Comparison of ENCODE assay signal across 15 cellular contexts in the genomic region with DNA sequence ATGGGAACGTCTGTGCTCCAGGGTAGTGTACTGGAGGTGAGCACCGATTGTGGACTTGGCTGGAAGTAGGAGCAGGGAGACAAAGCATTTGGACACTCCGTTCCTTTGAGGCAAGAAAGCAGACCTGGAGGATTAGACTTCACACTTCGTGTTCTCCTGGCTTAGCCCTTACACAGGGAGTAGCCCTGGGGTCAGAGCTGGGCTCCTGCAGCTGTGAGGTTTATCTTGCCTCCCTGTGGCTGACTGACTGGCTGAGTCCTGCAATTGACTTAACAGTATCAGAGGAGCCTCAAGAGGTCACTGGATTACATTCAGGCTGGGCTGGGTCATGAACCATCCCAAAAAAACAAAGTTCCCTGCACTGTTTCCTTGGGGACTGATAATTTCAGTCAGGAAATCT. TPM values are rescaled to one million over a fixed set of nuclear protein-coding genes. Genes with fewer than 3 reads are reported as not detected.
DNase-seq lines count a peak whose midpoint lies in the region; ATAC-seq and TF ChIP-seq lines count a peak whose summit lies in the region.
"Had no signal": no experiment of that assay in that cellular context is flagged by ENCODE, and none has a peak within 500 bp of the region (broad histone marks: within the 10 kb centered on the region; RNA-seq: fewer than 3 reads in every experiment).

No MANE protein-coding gene starts in this region.

- peaks cover 60% of the 10 kb centered on the region for H3K79me1 ChIP-seq in mesenchymal stem cell (replicated peaks; ENCODE audit: low read length, poor library complexity, severe bottlenecking)

- H3K4me3 ChIP-seq in esophagus squamous epithelium: no peak overlapping the region
- H3K4me3 ChIP-seq in mesenchymal stem cell (ENCODE audit: insufficient read depth in 1 of 2, low read depth in 1 of 2, low read length in 2 of 2): no peak overlapping the region
- H3K4me3 ChIP-seq in tibial nerve: no peak overlapping the region
- H3K4me3 ChIP-seq in smooth muscle cell: no peak overlapping the region
- H3K4me3 ChIP-seq: gastroesophageal sphincter, ovary had no signal

- peaks cover 22 to 75% (median 52%) of the 10 kb centered on the region in 3 donors for H3K4me1 ChIP-seq in esophagus squamous epithelium
- peaks cover 12% of the 10 kb centered on the region for H3K4me1 ChIP-seq in mesenchymal stem cell (ENCODE audit: control insufficient read depth, insufficient read depth, low read depth, low read length)
- H3K4me1 ChIP-seq in tibial nerve: peaks cover 0 to 94% (median 46%) of the 10 kb centered on the region in 4 donors
- peaks cover 5% of the 10 kb centered on the region for H3K4me1 ChIP-seq in smooth muscle cell (ENCODE audit: low read depth)

- intact Hi-C loops in esophagus squamous epithelium (cut with DNase I): no loop called here

- H2BK120ac ChIP-seq in mesenchymal stem cell (ENCODE audit: low read depth, low read length): no peak overlapping the region

- no peak overlapping the region for H3K4ac ChIP-seq in mesenchymal stem cell (ENCODE audit: low read depth in 1 of 2, low read length in 2 of 2)

- no peak overlapping the region for H3K23ac ChIP-seq in mesenchymal stem cell (ENCODE audit: low read length in 2 of 2)

- H4K20me1 ChIP-seq in smooth muscle cell (ENCODE audit: low read depth): peaks cover 100% of the 10 kb centered on the region

- CTCF ChIA-PET in WTC11 (lab: Charles Lee): interaction anchor here (0.6 to 0.7 kb wide), 2 partner anchors 41 to 62 kb away, joined by 3 read pairs; no protein-coding TSS in a partner anchor

- DNase-seq in WTC11 (ENCODE audit: low spot score): no peak
- DNase-seq in esophagus squamous epithelium (lab: John Stamatoyannopoulos, UW): no peak
- DNase-seq in mesenchymal stem cell: no peak
- no peak for DNase-seq in tibial nerve (ENCODE audit: low spot score in 2 of 2)
- no peak for DNase-seq in retina
- no peak for DNase-seq in smooth muscle cell (lab: John Stamatoyannopoulos, UW; ENCODE audit: unreplicated experiment)
- DNase-seq: activated CD4-positive, alpha-beta memory T cell treated with anti-CD3 and anti-CD28 coated beads, Interleukin-2, amount 10 ng/mL, durations not matched to agents 7 days and 5 days; activated naive CD4-positive, alpha-beta T cell treated with anti-CD3 and anti-CD28 coated beads for 36 hours; NCI-H1105 treated with DMSO at 0.1 percent for 48 hours; NCI-H446 treated with DMSO at 0.1 percent for 48 hours; stimulated activated CD4-positive, alpha-beta T cell treated with anti-CD3 and anti-CD28 coated beads, Interleukin-4, amount 100 ng/mL, for 24 hours; stimulated activated naive CD8-positive, alpha-beta T cell treated with anti-CD3 and anti-CD28 coated beads, Interleukin-15, Interleukin-2, amounts not matched to agents 100 U/mL and 50 U/mL, for 24 hours had no signal

- H3K4me1 Mint-ChIP-seq in WTC11: no peaks in the 10 kb centered on the region

- no peaks in the 10 kb centered on the region for H3K9me3 Mint-ChIP-seq in WTC11
- H3K9me3 Mint-ChIP-seq: activated CD4-positive, alpha-beta memory T cell treated with anti-CD3 and anti-CD28 coated beads, Interleukin-2, amount 10 ng/mL, durations not matched to agents 7 days and 5 days; activated naive CD4-positive, alpha-beta T cell treated with anti-CD3 and anti-CD28 coated beads for 36 hours had no signal

- H3K4me2 ChIP-seq in mesenchymal stem cell (ENCODE audit: low read length, poor library complexity, severe bottlenecking): no peak overlapping the region
- H3K4me2 ChIP-seq in smooth muscle cell: no peak overlapping the region

- POLR2A ChIA-PET in WTC11 (lab: Charles Lee): no interaction called here

- no peak overlapping the region for H3K4me3 Mint-ChIP-seq in WTC11
- H3K4me3 Mint-ChIP-seq: activated CD4-positive, alpha-beta memory T cell treated with anti-CD3 and anti-CD28 coated beads, Interleukin-2, amount 10 ng/mL, durations not matched to agents 7 days and 5 days; activated naive CD4-positive, alpha-beta T cell treated with anti-CD3 and anti-CD28 coated beads for 36 hours had no signal

- no peak overlapping the region for H2AK5ac ChIP-seq in mesenchymal stem cell (ENCODE audit: low read length, severe bottlenecking)

- H3K9ac ChIP-seq in mesenchymal stem cell (ENCODE audit: low read length): peak overlapping the region; percentile 17
- no peak overlapping the region for H3K9ac ChIP-seq in smooth muscle cell (ENCODE audit: low read depth)

- no peak overlapping the region for H3K14ac ChIP-seq in mesenchymal stem cell (ENCODE audit: low read length in 2 of 2)

- peaks cover 84% of the 10 kb centered on the region for H3K79me2 ChIP-seq in smooth muscle cell (ENCODE audit: low read depth)

- no peak for TF ChIP-seq EP300 in tibial nerve (IDR thresholded peaks at IDR 0.05)

- no peak overlapping the region for H3K18ac ChIP-seq in mesenchymal stem cell (ENCODE audit: low read depth in 1 of 2, low read length in 2 of 2)

- H3K36me3 ChIP-seq in esophagus squamous epithelium (peaks cover 0 to 74% (median 11%) of the 10 kb centered on the region in 3 donors), mesenchymal stem cell (ENCODE audit: control insufficient read depth in 1 of 2, insufficient read depth in 2 of 2, low read depth in 1 of 2, low read length in 2 of 2) (peaks cover 36 to 44% of the 10 kb centered on the region in 2 experiments), tibial nerve (peaks cover 0 to 45% (median 0%) of the 10 kb centered on the region in 3 donors), smooth muscle cell (ENCODE audit: low read depth) (no peaks in the 10 kb centered on the region)
- H3K36me3 ChIP-seq: ovary had no signal

- no peaks in the 10 kb centered on the region for H3F3A ChIP-seq in smooth muscle cell (ENCODE audit: low read depth)

- TF ChIP-seq CTCF in WTC11 (IDR thresholded peaks at IDR 0.05) (no peak), esophagus squamous epithelium (IDR thresholded peaks at IDR 0.05) (no peak), tibial nerve (IDR thresholded peaks at IDR 0.05) (no peak), smooth muscle cell (IDR thresholded peaks at IDR 0.05; ENCODE audit: borderline replicate concordance, insufficient read depth, poor library complexity, severe bottlenecking) (no peak)

- no peak overlapping the region for H4K91ac ChIP-seq in mesenchymal stem cell (ENCODE audit: low read length)

- H2BK5ac ChIP-seq in mesenchymal stem cell (ENCODE audit: low read depth, low read length, poor library complexity, severe bottlenecking): no peak overlapping the region

- H3K27ac ChIP-seq in esophagus squamous epithelium: peak overlapping the region in 3 of 4 donors; percentile 12 to 72 (median 44)
- no peak overlapping the region for H3K27ac ChIP-seq in mesenchymal stem cell (ENCODE audit: low read length, poor library complexity, severe bottlenecking)
- H3K27ac ChIP-seq in tibial nerve: peak overlapping the region in 3 of 4 donors; percentile 1 to 69 (median 67)
- H3K27ac ChIP-seq in smooth muscle cell (ENCODE audit: low read depth): no peak overlapping the region
- H3K27ac ChIP-seq: ovary had no signal

- H3K27me3 ChIP-seq in esophagus squamous epithelium (no peaks in the 10 kb centered on the region), mesenchymal stem cell (ENCODE audit: control insufficient read depth in 1 of 2, insufficient read depth in 1 of 2, low read length in 2 of 2) (no peaks in the 10 kb centered on the region), tibial nerve (no peaks in the 10 kb centered on the region), smooth muscle cell (ENCODE audit: low read depth) (no peaks in the 10 kb centered on the region)
- H3K27me3 ChIP-seq: gastroesophageal sphincter, ovary had no signal

- no peak overlapping the region for H2BK12ac ChIP-seq in mesenchymal stem cell (ENCODE audit: low read length in 2 of 2)

- peaks cover 15% of the 10 kb centered on the region for H3K36me3 Mint-ChIP-seq in WTC11

- ATAC-seq in WTC11 (no peak), GM21515 (IDR thresholded peaks at IDR 0.05; ENCODE audit: unreplicated experiment) (no peak)
- ATAC-seq: stimulated activated naive CD8-positive, alpha-beta T cell treated with anti-CD3 and anti-CD28 coated beads, Interleukin-15, Interleukin-2, amounts not matched to agents 100 U/mL and 50 U/mL, for 24 hours had no signal

- WGBS in esophagus squamous epithelium, 2 donors: 0 to 59% methylated on average over 1 to 4 of the region's 4 CpGs
- WGBS in mesenchymal stem cell: 70% methylated on average over 4 of the region's 4 CpGs
- WGBS in tibial nerve, 2 donors: 53 to 67% methylated on average over 4 of the region's 4 CpGs
- WGBS in smooth muscle cell (ENCODE audit: low lambda C conversion rate): 72% methylated on average over 4 of the region's 4 CpGs

- no peak overlapping the region for H2BK15ac ChIP-seq in mesenchymal stem cell (ENCODE audit: low read depth, poor library complexity, severe bottlenecking)

- H2AFZ ChIP-seq in mesenchymal stem cell (ENCODE audit: low read depth, low read length) (no peak overlapping the region), smooth muscle cell (ENCODE audit: low read depth) (no peak overlapping the region)

- TF ChIP-seq POLR2A in esophagus squamous epithelium (IDR thresholded peaks at IDR 0.05): no peak
- no peak for TF ChIP-seq POLR2A in tibial nerve (IDR thresholded peaks at IDR 0.05)

- no peaks in the 10 kb centered on the region for H3K27me3 Mint-ChIP-seq in WTC11 (ENCODE audit: low read depth)
- H3K27me3 Mint-ChIP-seq: activated CD4-positive, alpha-beta memory T cell treated with anti-CD3 and anti-CD28 coated beads, Interleukin-2, amount 10 ng/mL, durations not matched to agents 7 days and 5 days had no signal

- H4K8ac ChIP-seq in mesenchymal stem cell (ENCODE audit: low read length): no peak overlapping the region

- H3K9me3 ChIP-seq in esophagus squamous epithelium (no peaks in the 10 kb centered on the region), mesenchymal stem cell (ENCODE audit: control insufficient read depth, low read length) (no peaks in the 10 kb centered on the region), tibial nerve (no peaks in the 10 kb centered on the region), smooth muscle cell (replicated peaks; ENCODE audit: low read depth) (no peaks in the 10 kb centered on the region)
- H3K9me3 ChIP-seq: gastroesophageal sphincter, ovary had no signal

- peak overlapping the region; percentile 86; the same call in 1 of the 2 replicates for H3K27ac Mint-ChIP-seq in WTC11
- H3K27ac Mint-ChIP-seq: activated CD4-positive, alpha-beta memory T cell treated with anti-CD3 and anti-CD28 coated beads, Interleukin-2, amount 10 ng/mL, durations not matched to agents 7 days and 5 days; activated naive CD4-positive, alpha-beta T cell treated with anti-CD3 and anti-CD28 coated beads for 36 hours had no signal

TF ChIP-seq in WTC11, 78 proteins besides CTCF, POLR2A, EP300 and RAD21 (continues in another document):
- TF ChIP-seq NR3C1 (CRISPR knock-in tag; conservative IDR thresholded peaks at IDR 0.05; ENCODE audit: low read depth) (no peak), ZNF121 (CRISPR knock-in tag; IDR thresholded peaks at IDR 0.05) (no peak), TEAD4 (CRISPR knock-in tag; IDR thresholded peaks at IDR 0.05) (no peak)

RNA-seq across cellular contexts. Expression of a gene that starts 37.1 kb away (rescaled TPM):
- total RNA-seq in WTC11 (2021): 127 to 140 TPM (median 136 TPM) in 3 replicates
- total RNA-seq in esophagus squamous epithelium: 100 to 1,000 TPM in 3 of 4 donors, 10 to 100 TPM in 1; 65.7 to 168 (median 147) TPM
- 112 TPM for polyA plus RNA-seq in mesenchymal stem cell (2013, experiment 1 of 2)
- polyA plus RNA-seq in mesenchymal stem cell (2013, experiment 2 of 2): 112 TPM
- 100 to 1,000 TPM; 216 to 291 (median 265) TPM for total RNA-seq in tibial nerve
- 58.8 and 62.5 TPM in 2 replicates for total RNA-seq in smooth muscle cell
- 67.2 and 69.3 TPM in 2 replicates for polyA plus RNA-seq in smooth muscle cell

Comparison
In these comparisons a context has a peak if more than half of its experiments do, and no peak if none do; other contexts are left out.
1. H3K27ac ChIP-seq: peak in esophagus squamous epithelium (3 of 4) and tibial nerve (3 of 4); none in mesenchymal stem cell (single experiment) and smooth muscle cell (single experiment).